In genomic region chr19:4581381-4582111, GRCh38 we compare ENCODE assay signal across 1 cellular context.
TF ChIP-seq lines count a peak whose summit lies in the region.

No MANE protein-coding gene starts in this region.

TF ChIP-seq in HepG2, 621 proteins besides CTCF, POLR2A, EP300 and RAD21 (continued from another document and continues in another):
- TF ChIP-seq ZBTB40 (IDR thresholded peaks at IDR 0.05), result no peak
- TF ChIP-seq ZBTB40 (CRISPR knock-in tag; IDR thresholded peaks at IDR 0.05), result no peak
- no peak for TF ChIP-seq MEIS2 (CRISPR knock-in tag; IDR thresholded peaks at IDR 0.05)
- TF ChIP-seq ISX (CRISPR knock-in tag; conservative IDR thresholded peaks at IDR 0.05), result no peak
- TF ChIP-seq ZNF710 (CRISPR knock-in tag; IDR thresholded peaks at IDR 0.05; ENCODE audit: borderline replicate concordance), result no peak
- 0 out of 2 replicates have a peak, but pooled peaks have one; percentile 46 for TF ChIP-seq AKAP8 (CRISPR knock-in tag; IDR thresholded peaks at IDR 0.05)
- no peak for TF ChIP-seq ATF2 (CRISPR knock-in tag; IDR thresholded peaks at IDR 0.05)
- 0 out of 2 replicates have a peak, but pooled peaks have one; percentile 18 for TF ChIP-seq MYC (CRISPR knock-in tag; IDR thresholded peaks at IDR 0.05; ENCODE audit: borderline replicate concordance)
- TF ChIP-seq ZNF512 (CRISPR knock-in tag; IDR thresholded peaks at IDR 0.05), result no peak
- no peak for TF ChIP-seq ZNF354B (CRISPR knock-in tag; IDR thresholded peaks at IDR 0.05)
- TF ChIP-seq ZNF740 (CRISPR knock-in tag; IDR thresholded peaks at IDR 0.05), result peak; percentile 59; the same call in 1 of the 2 replicates
- no peak for TF ChIP-seq FOXK2 (IDR thresholded peaks at IDR 0.05)
- peak; percentile 34; the same call in 1 of the 2 replicates for TF ChIP-seq MED1 (CRISPR knock-in tag; IDR thresholded peaks at IDR 0.05)
- no peak; the same call in 1 of the 2 replicates for TF ChIP-seq KDM3A (CRISPR knock-in tag; IDR thresholded peaks at IDR 0.05; ENCODE audit: low read depth)
- no peak for TF ChIP-seq ATAD3A (CRISPR knock-in tag; IDR thresholded peaks at IDR 0.05)
- TF ChIP-seq ZNF33A (CRISPR knock-in tag; IDR thresholded peaks at IDR 0.05; ENCODE audit: borderline replicate concordance), result no peak
- TF ChIP-seq ZNF609 (CRISPR knock-in tag; IDR thresholded peaks at IDR 0.05; ENCODE audit: borderline replicate concordance), result no peak
- TF ChIP-seq SAFB2 (CRISPR knock-in tag; IDR thresholded peaks at IDR 0.05; ENCODE audit: borderline replicate concordance, low read depth), result 0 out of 2 replicates have a peak, but pooled peaks have one; percentile 53
- no peak for TF ChIP-seq CEBPZ (IDR thresholded peaks at IDR 0.05; ENCODE audit: low read length)
- TF ChIP-seq RBFOX2 (IDR thresholded peaks at IDR 0.05; ENCODE audit: low read depth, low read length), result 0 out of 2 replicates have a peak, but pooled peaks have one; percentile 26
- TF ChIP-seq POGZ (CRISPR knock-in tag; IDR thresholded peaks at IDR 0.05), result 0 out of 2 replicates have a peak, but pooled peaks have one; percentile 12
- no peak for TF ChIP-seq GPN1 (CRISPR knock-in tag; IDR thresholded peaks at IDR 0.05; ENCODE audit: borderline replicate concordance)
- no peak for TF ChIP-seq MEIS1 (CRISPR knock-in tag; IDR thresholded peaks at IDR 0.05; ENCODE audit: borderline replicate concordance)
- peak; percentile 82; the same call in 1 of the 2 replicates for TF ChIP-seq MAZ (IDR thresholded peaks at IDR 0.05; ENCODE audit: borderline replicate concordance, low read depth, low read length)
- 0 out of 2 replicates have a peak, but pooled peaks have one; percentile 50 for TF ChIP-seq MAZ (CRISPR knock-in tag; IDR thresholded peaks at IDR 0.05; ENCODE audit: low read depth)
